Comparison of ENCODE assay signal across 1 cellular context in the genomic region with DNA sequence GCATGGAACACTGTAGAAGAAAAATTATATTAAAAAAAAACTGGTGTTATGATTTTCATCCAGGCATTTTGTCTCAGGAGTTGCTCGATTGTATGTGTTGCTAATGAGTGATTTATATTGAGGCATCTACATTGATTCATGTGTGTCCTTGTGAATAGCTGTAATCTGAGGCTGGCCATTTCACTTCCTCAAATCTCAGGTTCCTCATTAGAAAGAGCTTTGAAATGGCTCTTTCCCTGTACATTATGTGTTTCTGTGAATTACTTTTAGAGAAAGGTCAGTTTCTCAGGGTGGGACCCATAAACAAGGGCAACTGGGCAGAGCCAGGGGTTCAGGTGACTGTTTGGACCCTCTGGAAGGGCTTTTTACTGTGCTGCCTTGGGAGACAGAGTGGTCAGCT.
A peak's percentile ranks its signal among the peaks of the same experiment; 100 is the strongest.
TF ChIP-seq lines count a peak whose summit lies in the region.

No MANE protein-coding gene starts in this region.

TF ChIP-seq in GM12878, 131 proteins besides CTCF, POLR2A, EP300 and RAD21 (continued from another document):
- TF ChIP-seq, protein P1, sequence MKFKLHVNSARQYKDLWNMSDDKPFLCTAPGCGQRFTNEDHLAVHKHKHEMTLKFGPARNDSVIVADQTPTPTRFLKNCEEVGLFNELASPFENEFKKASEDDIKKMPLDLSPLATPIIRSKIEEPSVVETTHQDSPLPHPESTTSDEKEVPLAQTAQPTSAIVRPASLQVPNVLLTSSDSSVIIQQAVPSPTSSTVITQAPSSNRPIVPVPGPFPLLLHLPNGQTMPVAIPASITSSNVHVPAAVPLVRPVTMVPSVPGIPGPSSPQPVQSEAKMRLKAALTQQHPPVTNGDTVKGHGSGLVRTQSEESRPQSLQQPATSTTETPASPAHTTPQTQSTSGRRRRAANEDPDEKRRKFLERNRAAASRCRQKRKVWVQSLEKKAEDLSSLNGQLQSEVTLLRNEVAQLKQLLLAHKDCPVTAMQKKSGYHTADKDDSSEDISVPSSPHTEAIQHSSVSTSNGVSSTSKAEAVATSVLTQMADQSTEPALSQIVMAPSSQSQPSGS (IDR thresholded peaks at IDR 0.05; ENCODE audit: low read length) = peak; percentile 42
- TF ChIP-seq CBFB (IDR thresholded peaks at IDR 0.05; ENCODE audit: low read depth) (no peak), SMARCA5 (IDR thresholded peaks at IDR 0.05) (no peak), MTA2 (IDR thresholded peaks at IDR 0.05; ENCODE audit: low read depth) (peak; percentile 70), SPI1 (IDR thresholded peaks at IDR 0.05; ENCODE audit: borderline replicate concordance, insufficient read depth, low read depth, low read length) (peak; percentile 96), ZZZ3 (IDR thresholded peaks at IDR 0.05; ENCODE audit: control insufficient read depth, insufficient read length, low read depth) (no peak), SIN3A (IDR thresholded peaks at IDR 0.05; ENCODE audit: low read depth, low read length) (no peak), ETV6 (conservative IDR thresholded peaks at IDR 0.05 in 1 of 2, IDR thresholded peaks at IDR 0.05 in 1 of 2; ENCODE audit: borderline replicate concordance in 1 of 2, low read depth in 1 of 2) (no peak), MEF2A (IDR thresholded peaks at IDR 0.05; ENCODE audit: insufficient read depth, low read depth, low read length) (no peak), CBX3 (IDR thresholded peaks at IDR 0.05; ENCODE audit: borderline replicate concordance, low read depth) (no peak), LARP7 (IDR thresholded peaks at IDR 0.05) (no peak), HCFC1 (IDR thresholded peaks at IDR 0.05; ENCODE audit: low read length) (no peak), PML (IDR thresholded peaks at IDR 0.05; ENCODE audit: low read length) (peak; percentile 36; the same call in 1 of the 2 replicates), JUNB (IDR thresholded peaks at IDR 0.05) (no peak), POLR2AphosphoS5 (IDR thresholded peaks at IDR 0.05; ENCODE audit: low read length) (0 out of 2 replicates have a peak, but pooled peaks have one; percentile 32), YBX1 (IDR thresholded peaks at IDR 0.05) (no peak), CEBPB (IDR thresholded peaks at IDR 0.05; ENCODE audit: borderline replicate concordance in 1 of 2, low read depth in 2 of 2, low read length in 2 of 2) (no peak), IKZF1 (conservative IDR thresholded peaks at IDR 0.05) (no peak), GABPA (IDR thresholded peaks at IDR 0.05; ENCODE audit: low read depth) (no peak), NR2F1 (conservative IDR thresholded peaks at IDR 0.05) (peak; percentile 50; the same call in 1 of the 2 replicates), EGR1 (IDR thresholded peaks at IDR 0.05; ENCODE audit: borderline replicate concordance in 1 of 2, low read depth in 2 of 2, low read length in 2 of 2) (no peak), TAF1 (IDR thresholded peaks at IDR 0.05; ENCODE audit: borderline replicate concordance, low read depth, low read length) (0 out of 2 replicates have a peak, but pooled peaks have one; percentile 19), BCL11A (IDR thresholded peaks at IDR 0.05; ENCODE audit: low read depth, low read length) (peak; percentile 50; the same call in 1 of the 2 replicates)
- TF ChIP-seq, protein P2, sequence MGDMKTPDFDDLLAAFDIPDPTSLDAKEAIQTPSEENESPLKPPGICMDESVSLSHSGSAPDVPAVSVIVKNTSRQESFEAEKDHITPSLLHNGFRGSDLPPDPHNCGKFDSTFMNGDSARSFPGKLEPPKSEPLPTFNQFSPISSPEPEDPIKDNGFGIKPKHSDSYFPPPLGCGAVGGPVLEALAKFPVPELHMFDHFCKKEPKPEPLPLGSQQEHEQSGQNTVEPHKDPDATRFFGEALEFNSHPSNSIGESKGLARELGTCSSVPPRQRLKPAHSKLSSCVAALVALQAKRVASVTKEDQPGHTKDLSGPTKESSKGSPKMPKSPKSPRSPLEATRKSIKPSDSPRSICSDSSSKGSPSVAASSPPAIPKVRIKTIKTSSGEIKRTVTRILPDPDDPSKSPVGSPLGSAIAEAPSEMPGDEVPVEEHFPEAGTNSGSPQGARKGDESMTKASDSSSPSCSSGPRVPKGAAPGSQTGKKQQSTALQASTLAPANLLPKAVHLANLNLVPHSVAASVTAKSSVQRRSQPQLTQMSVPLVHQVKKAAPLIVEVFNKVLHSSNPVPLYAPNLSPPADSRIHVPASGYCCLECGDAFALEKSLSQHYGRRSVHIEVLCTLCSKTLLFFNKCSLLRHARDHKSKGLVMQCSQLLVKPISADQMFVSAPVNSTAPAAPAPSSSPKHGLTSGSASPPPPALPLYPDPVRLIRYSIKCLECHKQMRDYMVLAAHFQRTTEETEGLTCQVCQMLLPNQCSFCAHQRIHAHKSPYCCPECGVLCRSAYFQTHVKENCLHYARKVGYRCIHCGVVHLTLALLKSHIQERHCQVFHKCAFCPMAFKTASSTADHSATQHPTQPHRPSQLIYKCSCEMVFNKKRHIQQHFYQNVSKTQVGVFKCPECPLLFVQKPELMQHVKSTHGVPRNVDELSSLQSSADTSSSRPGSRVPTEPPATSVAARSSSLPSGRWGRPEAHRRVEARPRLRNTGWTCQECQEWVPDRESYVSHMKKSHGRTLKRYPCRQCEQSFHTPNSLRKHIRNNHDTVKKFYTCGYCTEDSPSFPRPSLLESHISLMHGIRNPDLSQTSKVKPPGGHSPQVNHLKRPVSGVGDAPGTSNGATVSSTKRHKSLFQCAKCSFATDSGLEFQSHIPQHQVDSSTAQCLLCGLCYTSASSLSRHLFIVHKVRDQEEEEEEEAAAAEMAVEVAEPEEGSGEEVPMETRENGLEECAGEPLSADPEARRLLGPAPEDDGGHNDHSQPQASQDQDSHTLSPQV (IDR thresholded peaks at IDR 0.05) = no peak
- TF ChIP-seq, protein P3, sequence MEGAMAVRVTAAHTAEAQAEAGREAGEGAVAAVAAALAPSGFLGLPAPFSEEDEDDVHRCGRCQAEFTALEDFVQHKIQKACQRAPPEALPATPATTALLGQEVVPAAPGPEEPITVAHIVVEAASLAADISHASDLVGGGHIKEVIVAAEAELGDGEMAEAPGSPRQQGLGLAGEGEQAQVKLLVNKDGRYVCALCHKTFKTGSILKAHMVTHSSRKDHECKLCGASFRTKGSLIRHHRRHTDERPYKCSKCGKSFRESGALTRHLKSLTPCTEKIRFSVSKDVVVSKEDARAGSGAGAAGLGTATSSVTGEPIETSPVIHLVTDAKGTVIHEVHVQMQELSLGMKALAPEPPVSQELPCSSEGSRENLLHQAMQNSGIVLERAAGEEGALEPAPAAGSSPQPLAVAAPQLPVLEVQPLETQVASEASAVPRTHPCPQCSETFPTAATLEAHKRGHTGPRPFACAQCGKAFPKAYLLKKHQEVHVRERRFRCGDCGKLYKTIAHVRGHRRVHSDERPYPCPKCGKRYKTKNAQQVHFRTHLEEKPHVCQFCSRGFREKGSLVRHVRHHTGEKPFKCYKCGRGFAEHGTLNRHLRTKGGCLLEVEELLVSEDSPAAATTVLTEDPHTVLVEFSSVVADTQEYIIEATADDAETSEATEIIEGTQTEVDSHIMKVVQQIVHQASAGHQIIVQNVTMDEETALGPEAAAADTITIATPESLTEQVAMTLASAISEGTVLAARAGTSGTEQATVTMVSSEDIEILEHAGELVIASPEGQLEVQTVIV (IDR thresholded peaks at IDR 0.05; ENCODE audit: borderline replicate concordance, partially characterized antibody) = no peak
- TF ChIP-seq, protein P4, sequence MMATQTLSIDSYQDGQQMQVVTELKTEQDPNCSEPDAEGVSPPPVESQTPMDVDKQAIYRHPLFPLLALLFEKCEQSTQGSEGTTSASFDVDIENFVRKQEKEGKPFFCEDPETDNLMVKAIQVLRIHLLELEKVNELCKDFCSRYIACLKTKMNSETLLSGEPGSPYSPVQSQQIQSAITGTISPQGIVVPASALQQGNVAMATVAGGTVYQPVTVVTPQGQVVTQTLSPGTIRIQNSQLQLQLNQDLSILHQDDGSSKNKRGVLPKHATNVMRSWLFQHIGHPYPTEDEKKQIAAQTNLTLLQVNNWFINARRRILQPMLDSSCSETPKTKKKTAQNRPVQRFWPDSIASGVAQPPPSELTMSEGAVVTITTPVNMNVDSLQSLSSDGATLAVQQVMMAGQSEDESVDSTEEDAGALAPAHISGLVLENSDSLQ (IDR thresholded peaks at IDR 0.05) = no peak
- TF ChIP-seq, protein P5, sequence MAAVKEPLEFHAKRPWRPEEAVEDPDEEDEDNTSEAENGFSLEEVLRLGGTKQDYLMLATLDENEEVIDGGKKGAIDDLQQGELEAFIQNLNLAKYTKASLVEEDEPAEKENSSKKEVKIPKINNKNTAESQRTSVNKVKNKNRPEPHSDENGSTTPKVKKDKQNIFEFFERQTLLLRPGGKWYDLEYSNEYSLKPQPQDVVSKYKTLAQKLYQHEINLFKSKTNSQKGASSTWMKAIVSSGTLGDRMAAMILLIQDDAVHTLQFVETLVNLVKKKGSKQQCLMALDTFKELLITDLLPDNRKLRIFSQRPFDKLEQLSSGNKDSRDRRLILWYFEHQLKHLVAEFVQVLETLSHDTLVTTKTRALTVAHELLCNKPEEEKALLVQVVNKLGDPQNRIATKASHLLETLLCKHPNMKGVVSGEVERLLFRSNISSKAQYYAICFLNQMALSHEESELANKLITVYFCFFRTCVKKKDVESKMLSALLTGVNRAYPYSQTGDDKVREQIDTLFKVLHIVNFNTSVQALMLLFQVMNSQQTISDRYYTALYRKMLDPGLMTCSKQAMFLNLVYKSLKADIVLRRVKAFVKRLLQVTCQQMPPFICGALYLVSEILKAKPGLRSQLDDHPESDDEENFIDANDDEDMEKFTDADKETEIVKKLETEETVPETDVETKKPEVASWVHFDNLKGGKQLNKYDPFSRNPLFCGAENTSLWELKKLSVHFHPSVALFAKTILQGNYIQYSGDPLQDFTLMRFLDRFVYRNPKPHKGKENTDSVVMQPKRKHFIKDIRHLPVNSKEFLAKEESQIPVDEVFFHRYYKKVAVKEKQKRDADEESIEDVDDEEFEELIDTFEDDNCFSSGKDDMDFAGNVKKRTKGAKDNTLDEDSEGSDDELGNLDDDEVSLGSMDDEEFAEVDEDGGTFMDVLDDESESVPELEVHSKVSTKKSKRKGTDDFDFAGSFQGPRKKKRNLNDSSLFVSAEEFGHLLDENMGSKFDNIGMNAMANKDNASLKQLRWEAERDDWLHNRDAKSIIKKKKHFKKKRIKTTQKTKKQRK (IDR thresholded peaks at IDR 0.05; ENCODE audit: low read depth, low read length) = no peak
